Comparison of ENCODE assay signal across 31 cellular contexts in the genomic region with DNA sequence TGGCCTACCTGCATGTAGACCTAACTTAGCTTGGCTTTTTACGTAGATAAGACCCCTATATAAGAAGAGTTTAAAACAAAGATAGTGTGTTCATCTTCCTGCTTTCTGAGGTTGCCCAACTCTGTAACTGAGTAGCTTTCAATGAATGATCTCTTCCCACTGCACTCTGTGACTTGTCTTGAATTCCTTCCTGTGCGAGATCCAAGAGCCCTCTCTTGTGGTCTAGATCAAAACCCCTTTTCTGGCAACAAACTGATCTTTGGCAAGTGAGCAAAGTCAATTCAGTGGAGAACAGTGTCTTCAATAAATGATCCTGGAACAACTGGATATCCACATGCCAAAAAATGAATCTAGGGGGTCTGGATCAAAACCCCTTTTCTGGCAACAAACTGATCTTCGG. TPM values are rescaled to one million over a fixed set of nuclear protein-coding genes. Genes with fewer than 3 reads are reported as not detected.
DNase-seq lines count a peak whose midpoint lies in the region; FAIRE-seq and TF ChIP-seq lines count a peak whose summit lies in the region.
"Had no signal": no experiment of that assay in that cellular context is flagged by ENCODE, and none has a peak within 500 bp of the region (broad histone marks: within the 10 kb centered on the region; RNA-seq: fewer than 3 reads in every experiment).

No MANE protein-coding gene starts in this region.

- H4K20me1 ChIP-seq in SK-N-SH (ENCODE audit: insufficient read depth), result no peaks in the 10 kb centered on the region

- H2AFZ ChIP-seq in SK-N-SH (ENCODE audit: low read depth), result no peak overlapping the region
- H2AFZ ChIP-seq: GM23338, neural progenitor cell, parathyroid adenoma had no signal

- H3K9ac ChIP-seq in SK-N-SH, result no peak overlapping the region
- H3K9ac ChIP-seq: neural progenitor cell, parathyroid adenoma had no signal

- H3K36me3 ChIP-seq in brain microvascular endothelial cell (replicated peaks) (no peaks in the 10 kb centered on the region), SK-N-SH (replicated peaks in 1 of 2; ENCODE audit: control insufficient read depth in 1 of 2, insufficient read depth in 2 of 2, low read length in 1 of 2) (no peaks in the 10 kb centered on the region)
- H3K36me3 ChIP-seq: esophagus muscularis mucosa, MG63, neural progenitor cell, right atrium auricular region, spleen, thoracic aorta had no signal

- H3K9me2 ChIP-seq in SK-N-SH, result no peaks in the 10 kb centered on the region

- peaks cover 6 to 9% of the 10 kb centered on the region in 2 experiments; a peak in 2 of 4 replicates for H3K4me1 ChIP-seq in SK-N-SH (ENCODE audit: control insufficient read depth in 1 of 2, insufficient read depth in 2 of 2, low read depth in 1 of 2, low read length in 1 of 2)
- H3K4me1 ChIP-seq: neural progenitor cell, parathyroid adenoma had no signal

- no peak for TF ChIP-seq RAD21 in SK-N-SH (IDR thresholded peaks at IDR 0.05; ENCODE audit: low read length)

- TF ChIP-seq CTCF in NB4 (IDR thresholded peaks at IDR 0.05; ENCODE audit: low read depth, low read length) (no peak), brain microvascular endothelial cell (IDR thresholded peaks at IDR 0.05; ENCODE audit: low read depth, low read length, missing control alignments) (peak; percentile 18), SK-N-SH (IDR thresholded peaks at IDR 0.05) (no peak)

- no peak overlapping the region for H3K27ac ChIP-seq in brain microvascular endothelial cell
- H3K27ac ChIP-seq in SK-N-SH (ENCODE audit: low read depth in 2 of 2, low read length in 1 of 2), result no peak overlapping the region
- H3K27ac ChIP-seq: C4-2B, esophagus muscularis mucosa, neural progenitor cell, parathyroid adenoma, right atrium auricular region, thoracic aorta, VCaP had no signal

- TF ChIP-seq EP300 in SK-N-SH (IDR thresholded peaks at IDR 0.05; ENCODE audit: borderline replicate concordance in 1 of 2, low read depth in 1 of 2, low read length in 1 of 2), result no peak

- no peaks in the 10 kb centered on the region; the same call in 1 of the 2 replicates for H3K9me3 ChIP-seq in SK-N-SH
- H3K9me3 ChIP-seq: Caco-2, esophagus muscularis mucosa, MG63, right atrium auricular region, spleen, thoracic aorta had no signal

- TF ChIP-seq POLR2A in H54 (IDR thresholded peaks at IDR 0.05; ENCODE audit: low read depth, low read length) (no peak), NB4 (IDR thresholded peaks at IDR 0.05; ENCODE audit: extremely low read depth, insufficient read length) (no peak)

- H3K79me2 ChIP-seq in SK-N-SH (ENCODE audit: insufficient read depth), result no peaks in the 10 kb centered on the region
- H3K79me2 ChIP-seq: parathyroid adenoma had no signal

- in situ Hi-C loops in brain microvascular endothelial cell (cut with HindIII; ENCODE audit: low pct_ligation_motif_present, low sequenced_read_pairs), result no loop called here

- no peaks in the 10 kb centered on the region for H3K27me3 ChIP-seq in brain microvascular endothelial cell (replicated peaks)
- no peaks in the 10 kb centered on the region for H3K27me3 ChIP-seq in SK-N-SH (ENCODE audit: insufficient read depth)
- H3K27me3 ChIP-seq: esophagus muscularis mucosa, MG63, neural progenitor cell, right atrium auricular region, spleen had no signal

- POLR2A ChIA-PET in SK-N-SH (lab: Yijun Ruan, JAX), result no interaction called here

- peak; percentile 36 for FAIRE-seq in H54 (lab: Jason Lieb, UNC)
- FAIRE-seq: astrocyte had no signal

- no peak overlapping the region for H3K4me2 ChIP-seq in SK-N-SH
- H3K4me2 ChIP-seq: GM23338, neural progenitor cell had no signal

- H3F3A ChIP-seq in SK-N-SH (replicated peaks; ENCODE audit: insufficient read depth), result peaks cover 14% of the 10 kb centered on the region

- H3K4me3 ChIP-seq in NB4 (ENCODE audit: low read depth, low read length), result no peak overlapping the region
- no peak overlapping the region for H3K4me3 ChIP-seq in brain microvascular endothelial cell (ENCODE audit: low read depth, low read length)
- H3K4me3 ChIP-seq in SK-N-SH (ENCODE audit: low read depth in 2 of 2, low read length in 1 of 2), result no peak overlapping the region
- H3K4me3 ChIP-seq: esophagus muscularis mucosa, GM23338, MG63, neural progenitor cell, right atrium auricular region, spleen, thoracic aorta had no signal

- 83% methylated on average over 3 of the region's 3 CpGs for WGBS in SK-N-SH (ENCODE audit: low lambda C conversion rate)

- no peak for DNase-seq in H54 (ENCODE audit: insufficient read length, low spot score)
- peak; percentile 29 for DNase-seq in NB4 (ENCODE audit: low read depth)
- no peak for DNase-seq in brain microvascular endothelial cell
- DNase-seq in myocyte (ENCODE audit: low read depth), result peak; percentile 20
- no peak for DNase-seq in SK-N-SH
- no peak for DNase-seq in midbrain (lab: John Stamatoyannopoulos, UW)
- DNase-seq in UCSD-AML1 (lab: John Stamatoyannopoulos, UW; ENCODE audit: unreplicated experiment), result no peak
- DNase-seq in SHP77 (lab: John Stamatoyannopoulos, UW), result no peak
- DNase-seq: activated CD4-positive, alpha-beta T cell treated with anti-CD3 and anti-CD28 coated beads for 36 hours; activated effector memory CD4-positive, alpha-beta T cell treated with Interleukin-2 at 50 U/mL for 16 hours; Caco-2; dermis blood vessel endothelial cell; GDM1; glutamatergic neuron; mesenchymal stem cell; MG63; NCI-H2029; NCI-H524 treated with DMSO at 0.1 percent for 48 hours; spleen; stimulated activated CD4-positive, alpha-beta T cell treated with anti-CD3 and anti-CD28 coated beads, Interleukin-2, amount 100 ng/mL, for 24 hours; stimulated activated CD8-positive, alpha-beta memory T cell treated with anti-CD3 and anti-CD28 coated beads, Interleukin-4, amount 100 ng/mL, for 48 hours; stimulated activated naive CD8-positive, alpha-beta T cell treated with anti-CD3 and anti-CD28 coated beads, Interleukin-15, amount 100 ng/mL, for 72 hours had no signal

- CTCF ChIA-PET in SK-N-SH (lab: Yijun Ruan, JAX), result interaction anchor here (0.7 to 2.6 kb wide), 3 partner anchors 8 to 466 kb away, joined by 3 to 8 read pairs (median 3); partner anchors contain the start of gene CFAP54

TF ChIP-seq in SK-N-SH, 30 proteins besides CTCF, POLR2A, EP300 and RAD21:
- no peak for TF ChIP-seq MXI1 (IDR thresholded peaks at IDR 0.05; ENCODE audit: low read depth, low read length)
- TF ChIP-seq, protein P1, sequence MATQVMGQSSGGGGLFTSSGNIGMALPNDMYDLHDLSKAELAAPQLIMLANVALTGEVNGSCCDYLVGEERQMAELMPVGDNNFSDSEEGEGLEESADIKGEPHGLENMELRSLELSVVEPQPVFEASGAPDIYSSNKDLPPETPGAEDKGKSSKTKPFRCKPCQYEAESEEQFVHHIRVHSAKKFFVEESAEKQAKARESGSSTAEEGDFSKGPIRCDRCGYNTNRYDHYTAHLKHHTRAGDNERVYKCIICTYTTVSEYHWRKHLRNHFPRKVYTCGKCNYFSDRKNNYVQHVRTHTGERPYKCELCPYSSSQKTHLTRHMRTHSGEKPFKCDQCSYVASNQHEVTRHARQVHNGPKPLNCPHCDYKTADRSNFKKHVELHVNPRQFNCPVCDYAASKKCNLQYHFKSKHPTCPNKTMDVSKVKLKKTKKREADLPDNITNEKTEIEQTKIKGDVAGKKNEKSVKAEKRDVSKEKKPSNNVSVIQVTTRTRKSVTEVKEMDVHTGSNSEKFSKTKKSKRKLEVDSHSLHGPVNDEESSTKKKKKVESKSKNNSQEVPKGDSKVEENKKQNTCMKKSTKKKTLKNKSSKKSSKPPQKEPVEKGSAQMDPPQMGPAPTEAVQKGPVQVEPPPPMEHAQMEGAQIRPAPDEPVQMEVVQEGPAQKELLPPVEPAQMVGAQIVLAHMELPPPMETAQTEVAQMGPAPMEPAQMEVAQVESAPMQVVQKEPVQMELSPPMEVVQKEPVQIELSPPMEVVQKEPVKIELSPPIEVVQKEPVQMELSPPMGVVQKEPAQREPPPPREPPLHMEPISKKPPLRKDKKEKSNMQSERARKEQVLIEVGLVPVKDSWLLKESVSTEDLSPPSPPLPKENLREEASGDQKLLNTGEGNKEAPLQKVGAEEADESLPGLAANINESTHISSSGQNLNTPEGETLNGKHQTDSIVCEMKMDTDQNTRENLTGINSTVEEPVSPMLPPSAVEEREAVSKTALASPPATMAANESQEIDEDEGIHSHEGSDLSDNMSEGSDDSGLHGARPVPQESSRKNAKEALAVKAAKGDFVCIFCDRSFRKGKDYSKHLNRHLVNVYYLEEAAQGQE (IDR thresholded peaks at IDR 0.05; ENCODE audit: low read depth, low read length), result no peak
- TF ChIP-seq USF2 (IDR thresholded peaks at IDR 0.05; ENCODE audit: borderline replicate concordance, low read depth, low read length), result no peak
- no peak for TF ChIP-seq TEAD4 (IDR thresholded peaks at IDR 0.05; ENCODE audit: borderline replicate concordance, insufficient read depth)
- TF ChIP-seq IRF3 (IDR thresholded peaks at IDR 0.05; ENCODE audit: low read depth, low read length), result no peak
- TF ChIP-seq SMC3 (IDR thresholded peaks at IDR 0.05; ENCODE audit: low read depth, low read length), result no peak
- TF ChIP-seq FOXJ3 (CRISPR knock-in tag; IDR thresholded peaks at IDR 0.05), result no peak
- no peak for TF ChIP-seq NFIC (IDR thresholded peaks at IDR 0.05; ENCODE audit: borderline replicate concordance)

RNA-seq across cellular contexts. Expression of gene CFAP54, which starts 8.4 kb away (rescaled TPM):
- total RNA-seq in myocyte, result 0.67 and 0.99 TPM in 2 replicates
- 0.42 TPM for polyA plus RNA-seq in myocyte (2012)
- 0.87 and 1.1 TPM in 2 replicates for polyA plus RNA-seq in SK-N-SH (2012; rRNA removed)
- polyA plus RNA-seq in SK-N-SH (2012; cell fraction: cytosol; rRNA removed), result 1.1 and 1.5 TPM in 2 replicates
- polyA plus RNA-seq in SK-N-SH (2012; cell fraction: nucleus; rRNA removed), result 1.9 and 3.1 TPM in 2 replicates

Comparison
In these comparisons a context has a peak if more than half of its experiments do, and no peak if none do; other contexts are left out.
1. DNase-seq: peak in NB4 (single experiment) and myocyte (single experiment); none in H54 (single experiment), brain microvascular endothelial cell (single experiment), SK-N-SH (single experiment), midbrain (single experiment), UCSD-AML1 (single experiment) and SHP77 (0 of 2).